Comparison of ENCODE assay signal across 8 cellular contexts in genomic region chr2:109736177-109736827, GRCh38. TPM values are rescaled to one million over a fixed set of nuclear protein-coding genes. Genes with fewer than 3 reads are reported as not detected.
DNase-seq lines count a peak whose midpoint lies in the region; ATAC-seq, FAIRE-seq and TF ChIP-seq lines count a peak whose summit lies in the region.

No MANE protein-coding gene starts in this region.

- H3K36me3 ChIP-seq in kidney (ENCODE audit: control insufficient read depth in 1 of 2, insufficient read depth in 2 of 2, low read length in 2 of 2) (no peaks in the 10 kb centered on the region), testis (ENCODE audit: low read depth, missing control alignments) (no peaks in the 10 kb centered on the region)

- H3K4me1 ChIP-seq in kidney (ENCODE audit: control insufficient read depth in 1 of 2, insufficient read depth in 1 of 2, low read depth in 1 of 2, low read length in 2 of 2), result peaks cover 0 to 2% of the 10 kb centered on the region in 2 donors
- H3K4me1 ChIP-seq in testis, result no peaks in the 10 kb centered on the region

- no peak overlapping the region for H3K9ac ChIP-seq in kidney (ENCODE audit: low read length in 2 of 2)

- H3K36me3 Mint-ChIP-seq in MCF 10A (ENCODE audit: insufficient read depth, unreplicated experiment), result no peaks in the 10 kb centered on the region
- H3K36me3 Mint-ChIP-seq in stimulated activated effector memory CD8-positive, alpha-beta T cell treated with anti-CD3 and anti-CD28 coated beads, Interleukin-12 subunit alpha, Interleukin-12 subunit beta, amount 100 ng/mL, for 72 hours, result no peaks in the 10 kb centered on the region
- H3K36me3 Mint-ChIP-seq in activated T-helper 17 cell treated with anti-CD3 and anti-CD28 coated beads, Interleukin-2, amount 50 U/mL, for 72 hours (ENCODE audit: low read depth), result no peaks in the 10 kb centered on the region

- H3K9me3 Mint-ChIP-seq in MCF 10A (ENCODE audit: unreplicated experiment), result no peaks in the 10 kb centered on the region
- no peaks in the 10 kb centered on the region for H3K9me3 Mint-ChIP-seq in stimulated activated effector memory CD8-positive, alpha-beta T cell treated with anti-CD3 and anti-CD28 coated beads, Interleukin-12 subunit alpha, Interleukin-12 subunit beta, amount 100 ng/mL, for 72 hours
- no peaks in the 10 kb centered on the region for H3K9me3 Mint-ChIP-seq in activated T-helper 17 cell treated with anti-CD3 and anti-CD28 coated beads, Interleukin-2, amount 50 U/mL, for 72 hours

- TF ChIP-seq CTCF in AG04450 (IDR thresholded peaks at IDR 0.05; ENCODE audit: low read depth, low read length) (peak; percentile 77), GM13977 (IDR thresholded peaks at IDR 0.05; ENCODE audit: extremely low read depth, insufficient read depth, missing control alignments) (peak; percentile 53), MCF 10A (IDR thresholded peaks at IDR 0.05; ENCODE audit: unreplicated experiment) (peak; percentile 72), kidney (IDR thresholded peaks at IDR 0.05; ENCODE audit: borderline replicate concordance, extremely low read depth, insufficient read depth) (peak; percentile 71), testis (IDR thresholded peaks at IDR 0.05) (peak; percentile 63 to 64 (median 64))

- DNase-seq in AG04450 (ENCODE audit: low read depth, low spot score), result peak; percentile 27
- DNase-seq in GM13977 (ENCODE audit: low spot score), result peak; percentile 30
- peak; percentile 46 for DNase-seq in NCI-H69 (lab: John Stamatoyannopoulos, UW)
- peak; percentile 70 for DNase-seq in MCF 10A (ENCODE audit: unreplicated experiment)
- DNase-seq in kidney, result no peak
- DNase-seq in testis, result peak; percentile 79
- no peak for DNase-seq in stimulated activated effector memory CD8-positive, alpha-beta T cell treated with anti-CD3 and anti-CD28 coated beads, Interleukin-12 subunit alpha, Interleukin-12 subunit beta, amount 100 ng/mL, for 72 hours (ENCODE audit: low spot score in 2 of 2)

- no peak for TF ChIP-seq POLR2A in testis (IDR thresholded peaks at IDR 0.05)

- no peaks in the 10 kb centered on the region for H3K27me3 ChIP-seq in AG04450 (ENCODE audit: control insufficient read depth, insufficient read depth, low read length)
- H3K27me3 ChIP-seq in testis, result no peaks in the 10 kb centered on the region

- POLR2A ChIA-PET in AG04450 (lab: Yijun Ruan, JAX) (no interaction called here), MCF 10A (lab: Yijun Ruan, JAX) (interaction anchor here (1.2 to 1.3 kb wide), 3 partner anchors 121 to 190 kb away, joined by 4 to 7 read pairs (median 4); no protein-coding TSS in a partner anchor)

- H3K9me3 ChIP-seq in AG04450 (ENCODE audit: control insufficient read depth, insufficient read depth, low read length) (no peaks in the 10 kb centered on the region), kidney (ENCODE audit: control insufficient read depth in 1 of 2, low read length in 2 of 2) (no peaks in the 10 kb centered on the region), testis (no peaks in the 10 kb centered on the region)

- H3K4me1 Mint-ChIP-seq in MCF 10A (ENCODE audit: insufficient read depth, unreplicated experiment), result no peaks in the 10 kb centered on the region
- no peaks in the 10 kb centered on the region for H3K4me1 Mint-ChIP-seq in stimulated activated effector memory CD8-positive, alpha-beta T cell treated with anti-CD3 and anti-CD28 coated beads, Interleukin-12 subunit alpha, Interleukin-12 subunit beta, amount 100 ng/mL, for 72 hours
- H3K4me1 Mint-ChIP-seq in activated T-helper 17 cell treated with anti-CD3 and anti-CD28 coated beads, Interleukin-2, amount 50 U/mL, for 72 hours, result no peaks in the 10 kb centered on the region

- WGBS in testis, 2 donors, result 51 to 53% methylated on average over 15 of the region's 15 CpGs

- BruUV-seq in MCF 10A (replicated peaks; lab: Mats Ljungman, UMichigan), result no TSS peak

- no peak for ATAC-seq in stimulated activated effector memory CD8-positive, alpha-beta T cell treated with anti-CD3 and anti-CD28 coated beads, Interleukin-12 subunit alpha, Interleukin-12 subunit beta, amount 100 ng/mL, for 72 hours
- ATAC-seq in activated T-helper 17 cell treated with anti-CD3 and anti-CD28 coated beads, Interleukin-2, amount 50 U/mL, for 72 hours (replicated peaks), result no peak

- H3K27ac Mint-ChIP-seq in MCF 10A (ENCODE audit: low read depth, unreplicated experiment), result no peak overlapping the region
- H3K27ac Mint-ChIP-seq in stimulated activated effector memory CD8-positive, alpha-beta T cell treated with anti-CD3 and anti-CD28 coated beads, Interleukin-12 subunit alpha, Interleukin-12 subunit beta, amount 100 ng/mL, for 72 hours, result no peak overlapping the region
- no peak overlapping the region for H3K27ac Mint-ChIP-seq in activated T-helper 17 cell treated with anti-CD3 and anti-CD28 coated beads, Interleukin-2, amount 50 U/mL, for 72 hours

- no peak overlapping the region for H3K27ac ChIP-seq in AG04450 (ENCODE audit: low read depth, low read length)
- H3K27ac ChIP-seq in kidney (ENCODE audit: low read depth in 2 of 2, low read length in 2 of 2), result no peak overlapping the region
- no peak overlapping the region for H3K27ac ChIP-seq in testis

- no peak for FAIRE-seq in kidney (lab: Jason Lieb, UNC)

- H3K4me3 ChIP-seq in AG04450 (ENCODE audit: low read depth, low read length) (no peak overlapping the region), kidney (ENCODE audit: low read length in 2 of 2) (peak overlapping the region in 1 of 2 donors; percentile 20), testis (no peak overlapping the region)

- no peak overlapping the region for H3K4me3 Mint-ChIP-seq in MCF 10A (ENCODE audit: unreplicated experiment)
- H3K4me3 Mint-ChIP-seq in stimulated activated effector memory CD8-positive, alpha-beta T cell treated with anti-CD3 and anti-CD28 coated beads, Interleukin-12 subunit alpha, Interleukin-12 subunit beta, amount 100 ng/mL, for 72 hours, result no peak overlapping the region
- no peak overlapping the region for H3K4me3 Mint-ChIP-seq in activated T-helper 17 cell treated with anti-CD3 and anti-CD28 coated beads, Interleukin-2, amount 50 U/mL, for 72 hours

- CTCF ChIA-PET in AG04450 (lab: Charles Lee), result interaction anchor here (0.6 to 5.6 kb wide), 22 partner anchors 9 to 222 kb away, joined by 3 to 216 read pairs (median 4); partner anchors contain the start of genes SEPTIN10 and SOWAHC
- CTCF ChIA-PET in MCF 10A (lab: Yijun Ruan, JAX), result interaction anchor here (0.6 to 3.1 kb wide), 16 partner anchors 14 to 387 kb away, joined by 3 to 54 read pairs (median 4); no protein-coding TSS in a partner anchor

- H3K27me3 Mint-ChIP-seq in MCF 10A (ENCODE audit: insufficient read depth, unreplicated experiment), result no peaks in the 10 kb centered on the region
- peaks cover 10% of the 10 kb centered on the region for H3K27me3 Mint-ChIP-seq in activated T-helper 17 cell treated with anti-CD3 and anti-CD28 coated beads, Interleukin-2, amount 50 U/mL, for 72 hours

- intact Hi-C loops in MCF 10A (cut with micrococcal nuclease), result loop anchor here (1.0 kb wide), 1 partner anchor 190 kb away; no protein-coding TSS in a partner anchor
- intact Hi-C loops in kidney (cut with DNase I), result no loop called here
- intact Hi-C loops in testis (cut with DNase I; ENCODE audit: low total_unique reads), result no loop called here

- in situ Hi-C loops in GM13977 (cut with MboI; ENCODE audit: low pct_unique_long_range_greater_than_20kb, low sequenced_read_pairs, unreplicated experiment), result no loop called here

RNA-seq across cellular contexts. Expression of gene RGPD5, which starts 57.8 kb away (rescaled TPM):
- polyA plus RNA-seq in AG04450 (2011; rRNA removed) (4.8 and 8.3 TPM in 2 replicates), kidney (ENCODE audit: insufficient read depth, low read depth, low replicate concordance) (0.60 TPM), testis (ENCODE audit: insufficient read depth, low read depth, low replicate concordance) (20.1 TPM)
- 12.8 and 17.2 TPM in 2 replicates for polyA minus RNA-seq in AG04450 (2011; rRNA and poly(A)+ RNA removed)
- total RNA-seq in MCF 10A (2022) (35.0 and 60.4 TPM in 2 replicates), kidney (43.4 TPM), testis (10 to 100 TPM; 54.0 to 70.9 TPM)
- total RNA-seq in activated T-helper 17 cell treated with anti-CD3 and anti-CD28 coated beads, Interleukin-2, amount 50 U/mL, for 72 hours, result 10 to 100 TPM; 13.7 to 19.3 TPM

Comparison
In these comparisons a context has a peak if more than half of its experiments do, and no peak if none do; other contexts are left out.
1. DNase-seq: peak in AG04450 (single experiment), GM13977 (single experiment), NCI-H69 (single experiment), MCF 10A (single experiment) and testis (single experiment); none in kidney (single experiment) and stimulated activated effector memory CD8-positive, alpha-beta T cell treated with anti-CD3 and anti-CD28 coated beads, Interleukin-12 subunit alpha, Interleukin-12 subunit beta, amount 100 ng/mL, for 72 hours (0 of 2).
2. Peak in every context shown above with its lines, with median percentiles within 50 percentile points of each other: CTCF ChIP-seq.